32 cellular contexts compared by ENCODE assay signal in genomic region chr1:119410977-119411376, GRCh38. TPM values are rescaled to one million over a fixed set of nuclear protein-coding genes. Genes with fewer than 3 reads are reported as not detected.
"Had no signal": no experiment of that assay in that cellular context is flagged by ENCODE, and none has a peak within 500 bp of the region (broad histone marks: within the 10 kb centered on the region; RNA-seq: fewer than 3 reads in every experiment).

No MANE protein-coding gene starts in this region.

- H3K9me3 ChIP-seq: esophagus squamous epithelium, gastrocnemius medialis, prostate gland, thoracic aorta, upper lobe of right lung had no signal

- DNase-seq: cortex of kidney; effector memory CD8-positive, alpha-beta T cell; erythroblast; esophagus squamous epithelium; gastrocnemius medialis; head of caudate nucleus; kidney; left lung; mesenchymal stem cell; naive thymus-derived CD8-positive, alpha-beta T cell; nephron progenitor cell; nucleus accumbens; sigmoid colon; spleen; stimulated activated CD4-positive, alpha-beta T cell treated with anti-CD3 and anti-CD28 coated beads, Interleukin-4, amount 100 ng/mL, for 4 hours; stimulated activated naive CD8-positive, alpha-beta T cell treated with anti-CD3 and anti-CD28 coated beads, Interleukin-15, Interleukin-2, amounts not matched to agents 100 U/mL and 50 U/mL, for 24 hours; substantia nigra; upper lobe of right lung; uterus had no signal

- H3K4me1 ChIP-seq: esophagus squamous epithelium, gastrocnemius medialis, left lung, prostate gland, right atrium auricular region, sigmoid colon, spleen, tibial nerve, upper lobe of right lung, uterus had no signal

- H3K27me3 ChIP-seq: esophagus squamous epithelium, gastrocnemius medialis, left lung, right atrium auricular region, sigmoid colon, spleen, tibial nerve, upper lobe of right lung, uterus had no signal

- H3K36me3 ChIP-seq: esophagus squamous epithelium, gastrocnemius medialis, left lung, prostate gland, right atrium auricular region, sigmoid colon, spleen, thoracic aorta, tibial nerve, upper lobe of right lung, uterus had no signal

- H3K27ac ChIP-seq: esophagus squamous epithelium, gastrocnemius medialis, left lung, prostate gland, right atrium auricular region, sigmoid colon, skin epidermis, spleen, thoracic aorta, tibial nerve, upper lobe of right lung, uterus had no signal

- H3K4me3 ChIP-seq: esophagus squamous epithelium, gastrocnemius medialis, left lung, prostate gland, right atrium auricular region, sigmoid colon, skin epidermis, spleen, thoracic aorta, tibial nerve, upper lobe of right lung, uterus had no signal

RNA-seq across cellular contexts. Expression of gene HSD3B2, which starts 4.0 kb away (rescaled TPM):
- total RNA-seq: dermis microvascular lymphatic vessel endothelial cell; esophagus squamous epithelium; fibroblast of villous mesenchyme; glomerular endothelial cell; kidney; left lung; lower leg skin; lung microvascular endothelial cell; myocyte; naive thymus-derived CD8-positive, alpha-beta T cell; osteocyte; right atrium auricular region; sigmoid colon; spleen; thoracic aorta; upper lobe of right lung had no signal
- polyA plus RNA-seq: naive thymus-derived CD8-positive, alpha-beta T cell had no signal

RNA-seq across cellular contexts. Expression of gene HAO2, which starts 42.4 kb away (rescaled TPM):
- total RNA-seq: dermis microvascular lymphatic vessel endothelial cell; esophagus squamous epithelium; fibroblast of villous mesenchyme; glomerular endothelial cell; left lung; lung microvascular endothelial cell; mesothelial cell of epicardium; naive thymus-derived CD8-positive, alpha-beta T cell; osteocyte; prostate gland; right atrium auricular region; sigmoid colon; thoracic aorta; tibial nerve; upper lobe of right lung had no signal
- polyA plus RNA-seq: naive thymus-derived CD8-positive, alpha-beta T cell; sigmoid colon had no signal
